2 cellular contexts compared by ENCODE assay signal in genomic region chr6:155380666-155381332, GRCh38.
TF ChIP-seq lines count a peak whose summit lies in the region.

No MANE protein-coding gene starts in this region.

TF ChIP-seq in HCT116, 20 proteins besides CTCF, POLR2A, EP300 and RAD21:
- TF ChIP-seq ELF1 (IDR thresholded peaks at IDR 0.05; ENCODE audit: borderline replicate concordance, low read depth): no peak
TF ChIP-seq in HCT116: peak in this region for 0.

TF ChIP-seq in H1, 55 proteins besides CTCF, POLR2A, EP300 and RAD21:
- no peak for TF ChIP-seq E2F6 (IDR thresholded peaks at IDR 0.05)
- TF ChIP-seq PHF8 (conservative IDR thresholded peaks at IDR 0.05; ENCODE audit: low read depth, low read length): no peak
- TF ChIP-seq CHD1 (IDR thresholded peaks at IDR 0.05; ENCODE audit: low read depth, low read length): no peak
- no peak for TF ChIP-seq SIN3A (conservative IDR thresholded peaks at IDR 0.05 in 1 of 2, IDR thresholded peaks at IDR 0.05 in 1 of 2; ENCODE audit: low read depth in 1 of 2, low read length in 2 of 2)
- TF ChIP-seq SRF (IDR thresholded peaks at IDR 0.05; ENCODE audit: low read depth, low read length): no peak
- TF ChIP-seq RBBP5 (IDR thresholded peaks at IDR 0.05; ENCODE audit: borderline replicate concordance, low read depth, low read length): no peak
- no peak for TF ChIP-seq CTBP2 (IDR thresholded peaks at IDR 0.05; ENCODE audit: borderline replicate concordance, insufficient read depth, insufficient read length, low read length)
- no peak for TF ChIP-seq RXRA (IDR thresholded peaks at IDR 0.05; ENCODE audit: insufficient read depth, low read depth, low read length)
- TF ChIP-seq GTF2F1 (IDR thresholded peaks at IDR 0.05; ENCODE audit: borderline replicate concordance, low read depth, low read length): no peak
- no peak for TF ChIP-seq USF2 (IDR thresholded peaks at IDR 0.05; ENCODE audit: low read length)
- TF ChIP-seq SP2 (IDR thresholded peaks at IDR 0.05; ENCODE audit: low read length): no peak
- TF ChIP-seq KDM1A (IDR thresholded peaks at IDR 0.05; ENCODE audit: borderline replicate concordance, low read length): no peak
- no peak for TF ChIP-seq NANOG (IDR thresholded peaks at IDR 0.05; ENCODE audit: insufficient read depth, low read depth, low read length, poor library complexity, severe bottlenecking)
- TF ChIP-seq KDM5A (IDR thresholded peaks at IDR 0.05; ENCODE audit: low read length): no peak
- no peak for TF ChIP-seq HDAC2 (IDR thresholded peaks at IDR 0.05; ENCODE audit: borderline replicate concordance in 1 of 2, low read depth in 2 of 2, low read length in 2 of 2)
- no peak for TF ChIP-seq CHD7 (IDR thresholded peaks at IDR 0.05; ENCODE audit: insufficient replicate concordance, low read length)
- no peak for TF ChIP-seq POLR2AphosphoS5 (IDR thresholded peaks at IDR 0.05; ENCODE audit: low read depth, low read length)
- no peak for TF ChIP-seq ATF2 (IDR thresholded peaks at IDR 0.05; ENCODE audit: low read length)
